Comparison of ENCODE assay signal across 9 cellular contexts in genomic region chr11:18749681-18750319, GRCh38. TPM values are rescaled to one million over a fixed set of nuclear protein-coding genes. Genes with fewer than 3 reads are reported as not detected.
DNase-seq lines count a peak whose midpoint lies in the region; ATAC-seq and TF ChIP-seq lines count a peak whose summit lies in the region.
"Had no signal": no experiment of that assay in that cellular context is flagged by ENCODE, and none has a peak within 500 bp of the region (broad histone marks: within the 10 kb centered on the region; RNA-seq: fewer than 3 reads in every experiment).

No MANE protein-coding gene starts in this region.

- H3K27ac ChIP-seq in endodermal cell (ENCODE audit: low read depth, low read length), result no peak overlapping the region
- no peak overlapping the region for H3K27ac ChIP-seq in effector memory CD4-positive, alpha-beta T cell (ENCODE audit: insufficient read depth, low read length, poor library complexity, severe bottlenecking)

- no peaks in the 10 kb centered on the region for H3K27me3 Mint-ChIP-seq in endodermal cell (ENCODE audit: insufficient read depth)

- DNase-seq in CD1c-positive myeloid dendritic cell (ENCODE audit: extremely low spot score) (peak; percentile 18), NT2/D1 (ENCODE audit: low read depth, low spot score) (peak; percentile 64), endodermal cell (peak; percentile 85), midbrain (lab: John Stamatoyannopoulos, UW) (peak; percentile 48)
- DNase-seq in effector memory CD4-positive, alpha-beta T cell, result no peak
- DNase-seq in activated CD8-positive, alpha-beta memory T cell treated with anti-CD3 and anti-CD28 coated beads, Interleukin-2, amount 50 U/mL, for 4 hours, result no peak

- H3K27me3 ChIP-seq in NT2/D1 (ENCODE audit: insufficient read depth, insufficient read length) (no peaks in the 10 kb centered on the region), endodermal cell (ENCODE audit: control insufficient read depth, insufficient read depth, low read length, poor library complexity, severe bottlenecking) (no peaks in the 10 kb centered on the region)
- H3K27me3 ChIP-seq in effector memory CD4-positive, alpha-beta T cell (replicated peaks; ENCODE audit: control insufficient read depth, insufficient read depth, low read length, poor library complexity, severe bottlenecking), result no peaks in the 10 kb centered on the region

- H3K9ac ChIP-seq in NT2/D1 (ENCODE audit: insufficient read length, low read depth), result no peak overlapping the region
- no peak overlapping the region for H3K9ac ChIP-seq in endodermal cell (ENCODE audit: extremely low read depth, low read length, poor library complexity, severe bottlenecking)

- no peak for TF ChIP-seq CTCF in endodermal cell (conservative IDR thresholded peaks at IDR 0.05)

- H3K4me1 ChIP-seq in NT2/D1 (ENCODE audit: insufficient read depth, insufficient read length) (peaks cover 7% of the 10 kb centered on the region), endodermal cell (ENCODE audit: control insufficient read depth, insufficient read depth, low read length) (no peaks in the 10 kb centered on the region)
- H3K4me1 ChIP-seq in effector memory CD4-positive, alpha-beta T cell (ENCODE audit: control insufficient read depth, insufficient read depth, low read length, poor library complexity, severe bottlenecking), result no peaks in the 10 kb centered on the region

- H3K9me3 Mint-ChIP-seq in endodermal cell, result no peaks in the 10 kb centered on the region
- H3K9me3 Mint-ChIP-seq: memory B cell had no signal

- H3K36me3 ChIP-seq in NT2/D1 (ENCODE audit: insufficient read depth, insufficient read length, low read length) (no peaks in the 10 kb centered on the region), endodermal cell (ENCODE audit: control insufficient read depth, insufficient read depth, low read length) (no peaks in the 10 kb centered on the region)
- H3K36me3 ChIP-seq in effector memory CD4-positive, alpha-beta T cell (ENCODE audit: control insufficient read depth, insufficient read depth, low read length), result no peaks in the 10 kb centered on the region

- H3K9me3 ChIP-seq in NT2/D1 (ENCODE audit: insufficient read depth, low read length) (no peaks in the 10 kb centered on the region), endodermal cell (ENCODE audit: control insufficient read depth, low read length) (no peaks in the 10 kb centered on the region)
- H3K9me3 ChIP-seq in effector memory CD4-positive, alpha-beta T cell (ENCODE audit: control insufficient read depth, low read length), result no peaks in the 10 kb centered on the region

- WGBS in endodermal cell (ENCODE audit: insufficient coverage in 1 of 2, insufficient read length in 1 of 2), 2 experiments, result 66 to 74% methylated on average over 10 to 12 of the region's 12 CpGs

- H3K4me3 ChIP-seq in NT2/D1 (ENCODE audit: insufficient read length, low read depth) (no peak overlapping the region), endodermal cell (ENCODE audit: low read length) (no peak overlapping the region)
- no peak overlapping the region for H3K4me3 ChIP-seq in effector memory CD4-positive, alpha-beta T cell (ENCODE audit: insufficient read depth, low read depth, low read length, poor library complexity, severe bottlenecking)

- no peak overlapping the region for H3K27ac Mint-ChIP-seq in endodermal cell
- H3K27ac Mint-ChIP-seq: memory B cell had no signal

- peaks cover 1% of the 10 kb centered on the region for H3K4me1 Mint-ChIP-seq in endodermal cell
- H3K4me1 Mint-ChIP-seq: memory B cell had no signal

- H3K36me3 Mint-ChIP-seq in endodermal cell (ENCODE audit: low read depth), result no peaks in the 10 kb centered on the region
- H3K36me3 Mint-ChIP-seq: memory B cell had no signal

- H3K4me3 Mint-ChIP-seq in endodermal cell, result no peak overlapping the region
- H3K4me3 Mint-ChIP-seq: memory B cell had no signal

- no peak for ATAC-seq in HG03520 (IDR thresholded peaks at IDR 0.05; ENCODE audit: unreplicated experiment)
- ATAC-seq in HG03457 (IDR thresholded peaks at IDR 0.05; ENCODE audit: unreplicated experiment), result no peak

RNA-seq across cellular contexts. Expression of gene IGSF22, which starts 23.8 kb away (rescaled TPM):
- total RNA-seq in endodermal cell, result 1 to 10 TPM in 1 of 2 donors, under 1 TPM in 1; 0.22 to 1.6 TPM
- not detected for polyA plus RNA-seq in endodermal cell (2013, experiment 1 of 2)
- not detected for polyA plus RNA-seq in endodermal cell (2013, experiment 2 of 2)

RNA-seq across cellular contexts. Expression of gene PTPN5, which starts 41.8 kb away (rescaled TPM):
- 10 to 100 TPM; 27.6 to 51.0 TPM for total RNA-seq in endodermal cell
- 4.7 TPM for polyA plus RNA-seq in endodermal cell (2013, experiment 1 of 2)
- polyA plus RNA-seq in endodermal cell (2013, experiment 2 of 2), result 5.1 TPM

RNA-seq across cellular contexts. Expression of gene TMEM86A, which starts 51.2 kb away (rescaled TPM):
- 1 to 10 TPM; 6.2 to 6.9 TPM for total RNA-seq in endodermal cell
- 2.0 TPM for polyA plus RNA-seq in endodermal cell (2013, experiment 1 of 2)
- 2.1 TPM for polyA plus RNA-seq in endodermal cell (2013, experiment 2 of 2)

Comparison
In these comparisons a context has a peak if more than half of its experiments do, and no peak if none do; other contexts are left out.
1. DNase-seq: peak in CD1c-positive myeloid dendritic cell (single experiment), NT2/D1 (single experiment), endodermal cell (single experiment) and midbrain (single experiment); none in effector memory CD4-positive, alpha-beta T cell (0 of 3) and activated CD8-positive, alpha-beta memory T cell treated with anti-CD3 and anti-CD28 coated beads, Interleukin-2, amount 50 U/mL, for 4 hours (single experiment).